In genomic region chr5:177472460-177473441, GRCh38 we compare ENCODE assay signal across 1 cellular context.
A peak's percentile ranks its signal among the peaks of the same experiment; 100 is the strongest.
TF ChIP-seq lines count a peak whose summit lies in the region.

No MANE protein-coding gene starts in this region.

TF ChIP-seq in K562, 482 proteins besides CTCF, POLR2A, EP300 and RAD21 (continued from another document):
- TF ChIP-seq ZNF518B (CRISPR knock-in tag; IDR thresholded peaks at IDR 0.05) (no peak), L3MBTL2 (IDR thresholded peaks at IDR 0.05) (peak; percentile 50), PHTF2 (CRISPR knock-in tag; IDR thresholded peaks at IDR 0.05) (no peak), RBFOX2 (IDR thresholded peaks at IDR 0.05; ENCODE audit: low read depth, low read length) (peak; percentile 64), STAT5B (CRISPR knock-in tag; IDR thresholded peaks at IDR 0.05) (no peak), MLLT1 (IDR thresholded peaks at IDR 0.05) (no peak), ZFX (CRISPR knock-in tag; IDR thresholded peaks at IDR 0.05) (peak; percentile 49; the same call in 1 of the 2 replicates), FIP1L1 (IDR thresholded peaks at IDR 0.05; ENCODE audit: low read depth, low read length, poor library complexity, severe bottlenecking) (peak; percentile 21), POLR2AphosphoS2 (IDR thresholded peaks at IDR 0.05; ENCODE audit: low read length) (no peak), EGR1 (conservative IDR thresholded peaks at IDR 0.05) (peak; percentile 20; the same call in 1 of the 2 replicates), HINFP (tag; conservative IDR thresholded peaks at IDR 0.05; ENCODE audit: low read depth) (no peak), PHF8 (IDR thresholded peaks at IDR 0.05; ENCODE audit: borderline replicate concordance, low read length) (peak; percentile 34; the same call in 1 of the 2 replicates), TFAP4 (CRISPR knock-in tag; IDR thresholded peaks at IDR 0.05; ENCODE audit: borderline replicate concordance) (peak; percentile 96), TBP (optimal IDR thresholded peaks at IDR 0.05; ENCODE audit: low read depth, low read length) (peak; percentile 16), POLR2G (IDR thresholded peaks at IDR 0.05; ENCODE audit: low read depth, low read length) (peak; percentile 78), TAF1 (IDR thresholded peaks at IDR 0.05; ENCODE audit: control insufficient read depth, extremely low read depth, insufficient read depth, low read length, severe bottlenecking) (peak; percentile 34), EP400 (IDR thresholded peaks at IDR 0.05) (peak; percentile 43; the same call in 1 of the 2 replicates)
